ENCODE assay signal across 14 cellular contexts in genomic region chr13:67036694-67037093, GRCh38.
"Had no signal": no experiment of that assay in that cellular context is flagged by ENCODE, and none has a peak within 500 bp of the region (broad histone marks: within the 10 kb centered on the region; RNA-seq: fewer than 3 reads in every experiment).

No MANE protein-coding gene starts in this region.

- DNase-seq: activated CD4-positive, alpha-beta T cell treated with anti-CD3 and anti-CD28 coated beads, Interleukin-2, amount 50 U/mL, for 48 hours; activated gamma-delta T cell; activated T-cell treated with anti-CD3 and anti-CD28 coated beads, Interleukin-2, amount 50 U/mL, for 4 hours; esophagus squamous epithelium; foreskin fibroblast; kidney; naive B cell; retina; small intestine; T-helper 1 cell; transverse colon had no signal

- H3K27me3 ChIP-seq: breast epithelium, esophagus squamous epithelium, neutrophil, transverse colon had no signal

- H3K4me1 ChIP-seq: breast epithelium, esophagus squamous epithelium, transverse colon had no signal

- ATAC-seq: activated CD4-positive, CD25-positive, alpha-beta regulatory T cell treated with anti-CD3 and anti-CD28 coated beads, Interleukin-2, amount 50 U/mL, for 24 hours; activated T-cell treated with anti-CD3 and anti-CD28 coated beads, Interleukin-2, amount 50 U/mL, for 4 hours had no signal

- H3K27ac ChIP-seq: breast epithelium, esophagus squamous epithelium, neutrophil, transverse colon had no signal

- H3K36me3 ChIP-seq: breast epithelium, esophagus squamous epithelium, neutrophil, transverse colon had no signal

- H3K4me3 ChIP-seq: breast epithelium, esophagus squamous epithelium, transverse colon had no signal

- H3K9me3 ChIP-seq: breast epithelium, esophagus squamous epithelium, neutrophil, transverse colon had no signal
